In the genomic region with DNA sequence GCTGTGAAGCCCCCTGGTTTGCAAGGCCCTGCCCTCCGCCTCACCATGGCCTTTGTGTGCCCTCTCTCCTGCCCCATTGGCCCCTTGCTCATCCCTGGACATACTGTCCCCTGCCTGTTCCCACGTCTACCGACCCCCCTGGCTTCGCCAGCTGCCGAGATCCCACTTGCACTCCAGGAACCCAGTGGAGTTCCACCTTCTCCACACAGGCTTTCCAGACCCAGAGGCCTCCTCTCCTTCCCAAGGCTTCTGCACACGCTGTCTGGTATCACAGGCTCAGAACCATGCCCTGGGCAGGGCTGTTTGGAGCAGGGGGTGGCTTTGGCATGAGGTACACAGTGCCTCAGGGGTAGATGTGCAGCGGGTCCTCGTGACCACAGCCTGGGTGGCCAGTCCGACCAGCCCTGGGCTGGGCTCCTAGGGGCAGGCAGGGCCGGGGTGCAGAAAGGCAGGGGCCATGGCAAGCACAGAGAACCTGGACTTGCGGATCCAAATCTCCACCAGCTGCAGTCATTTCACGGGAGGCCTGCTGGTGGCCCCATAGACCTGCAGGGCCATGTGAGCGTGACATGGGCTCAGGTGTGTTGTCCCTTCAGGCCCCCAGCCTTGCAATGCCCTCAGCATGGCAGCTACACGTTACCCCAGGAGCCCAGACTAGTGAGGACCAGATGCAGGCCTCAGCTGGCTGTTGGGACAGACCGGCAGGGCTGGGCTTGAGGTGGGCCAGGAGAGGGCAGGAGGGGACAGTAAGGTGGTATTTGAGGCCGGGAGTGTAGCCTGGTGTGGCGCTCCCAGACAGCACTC, we compare ENCODE assay signal across 8 cellular contexts. TPM values are rescaled to one million over a fixed set of nuclear protein-coding genes. Genes with fewer than 3 reads are reported as not detected.
DNase-seq lines count a peak whose midpoint lies in the region; ATAC-seq, FAIRE-seq and TF ChIP-seq lines count a peak whose summit lies in the region.

No MANE protein-coding gene starts in this region.

- H3K36me3 Mint-ChIP-seq in endodermal cell (ENCODE audit: low read depth) = peaks cover 17% of the 10 kb centered on the region

- no peak overlapping the region; the same call in 1 of the 2 replicates for H3K18ac ChIP-seq in H1 (ENCODE audit: extremely low read depth, low read length)

- peak overlapping the region; percentile 81; the same call in 1 of the 2 replicates for H2BK15ac ChIP-seq in H1 (ENCODE audit: low read length)

- peak overlapping the region; percentile 24; the same call in 1 of the 2 replicates for H2AK5ac ChIP-seq in H1 (ENCODE audit: low read depth, low read length)

- no peak overlapping the region for H3K9ac ChIP-seq in SK-N-MC (ENCODE audit: insufficient read length)
- no peak overlapping the region for H3K9ac ChIP-seq in H1 (replicated peaks in 1 of 4; ENCODE audit: extremely low read depth in 1 of 4, low read depth in 3 of 4, low read length in 3 of 4)
- H3K9ac ChIP-seq in rectal smooth muscle tissue (ENCODE audit: low read length) = peak overlapping the region; percentile 34
- no peak overlapping the region for H3K9ac ChIP-seq in endodermal cell (ENCODE audit: extremely low read depth, low read length, poor library complexity, severe bottlenecking)

- H4K5ac ChIP-seq in H1 (ENCODE audit: insufficient read length, low read depth, low read length) = no peak overlapping the region

- no peaks in the 10 kb centered on the region; the same call in 1 of the 2 replicates for H3K23me2 ChIP-seq in H1 (ENCODE audit: low read depth, low read length)

- H3K79me1 ChIP-seq in H1 (ENCODE audit: low read depth, low read length) = peaks cover 20% of the 10 kb centered on the region

- no peak overlapping the region for H3K14ac ChIP-seq in H1 (ENCODE audit: insufficient read length)

- TF ChIP-seq CTCF in GM12864 (IDR thresholded peaks at IDR 0.05; ENCODE audit: low read depth, low read length, missing control alignments) (peak; percentile 22), H1 (IDR thresholded peaks at IDR 0.05; ENCODE audit: control extremely low read depth in 1 of 3, insufficient read depth in 1 of 3, low read depth in 1 of 3, low read length in 3 of 3) (0 out of 4 replicates have a peak, but pooled peaks of 1 of the 3 experiments have one; percentile 0), D721Med (IDR thresholded peaks at IDR 0.05; ENCODE audit: insufficient read depth, missing control alignments) (no peak), endodermal cell (conservative IDR thresholded peaks at IDR 0.05) (no peak)

- H3K27ac ChIP-seq in SK-N-MC = peak overlapping the region; percentile 98
- 0 out of 2 replicates have a peak overlapping the region, but pooled peaks have one; percentile 37 for H3K27ac ChIP-seq in H1 (ENCODE audit: low read depth, low read length)
- H3K27ac ChIP-seq in rectal smooth muscle tissue (ENCODE audit: low read depth, low read length) = no peak overlapping the region
- no peak overlapping the region for H3K27ac ChIP-seq in endodermal cell (ENCODE audit: low read depth, low read length)

- H4K91ac ChIP-seq in H1 (replicated peaks; ENCODE audit: insufficient read length, low read length) = peak overlapping the region; percentile 62

- H3K9me3 Mint-ChIP-seq in endodermal cell = no peaks in the 10 kb centered on the region

- H3K4me3 ChIP-seq in GM12864 (ENCODE audit: low read depth, low read length) = no peak overlapping the region
- no peak overlapping the region for H3K4me3 ChIP-seq in SK-N-MC
- no peak overlapping the region for H3K4me3 ChIP-seq in H1 (ENCODE audit: extremely low read depth in 1 of 4, insufficient read depth in 2 of 4, low read depth in 3 of 4, low read length in 4 of 4)
- H3K4me3 ChIP-seq in rectal smooth muscle tissue (ENCODE audit: low read length) = no peak overlapping the region
- H3K4me3 ChIP-seq in endodermal cell (ENCODE audit: low read length) = no peak overlapping the region

- CTCF ChIA-PET in H1 (lab: Charles Lee; ENCODE audit: partially characterized antibody) = interaction anchor here (0.6 to 2.9 kb wide), 5 partner anchors 13 to 39 kb away, joined by 3 to 23 read pairs (median 4); partner anchors contain the start of gene ANKRD13D

- no peak overlapping the region for H3K27ac Mint-ChIP-seq in endodermal cell

- no peak overlapping the region for H3K4me3 Mint-ChIP-seq in endodermal cell

- H4K8ac ChIP-seq in H1 (ENCODE audit: extremely low read depth, insufficient read depth, low read length) = no peak overlapping the region

- no peak overlapping the region; the same call in 1 of the 2 replicates for H2BK12ac ChIP-seq in H1 (ENCODE audit: low read depth, low read length)

- H3K27me3 Mint-ChIP-seq in endodermal cell (ENCODE audit: insufficient read depth) = no peaks in the 10 kb centered on the region

- H2BK20ac ChIP-seq in H1 (ENCODE audit: low read length) = peak overlapping the region; percentile 23; the same call in 1 of the 2 replicates

- no peak for TF ChIP-seq EP300 in H1 (IDR thresholded peaks at IDR 0.05; ENCODE audit: borderline replicate concordance in 1 of 2, low read depth in 2 of 2, low read length in 2 of 2)

- no peak overlapping the region; a peak in 1 of 4 replicates for H3K4me2 ChIP-seq in H1 (ENCODE audit: insufficient read depth in 1 of 2, low read depth in 2 of 2, low read length in 2 of 2)

- H3K4me1 ChIP-seq in H1 (replicated peaks in 1 of 4; ENCODE audit: control insufficient read depth in 3 of 4, insufficient read depth in 4 of 4, low read length in 3 of 4) (peaks cover 0 to 32% (median 22%) of the 10 kb centered on the region in 4 experiments; a peak in 6 of 7 replicates), rectal smooth muscle tissue (ENCODE audit: control insufficient read depth, insufficient read depth, low read length) (peaks cover 22% of the 10 kb centered on the region), endodermal cell (ENCODE audit: control insufficient read depth, insufficient read depth, low read length) (no peaks in the 10 kb centered on the region)

- no peak for DNase-seq in GM12864 (ENCODE audit: low read depth)
- DNase-seq in SK-N-MC (ENCODE audit: low read depth, low spot score) = no peak
- no peak for DNase-seq in H1 (ENCODE audit: low read depth in 1 of 2, low spot score in 2 of 2)
- DNase-seq in SIG-M5 (lab: John Stamatoyannopoulos, UW) = no peak
- DNase-seq in D721Med (ENCODE audit: insufficient read length, low spot score) = no peak
- DNase-seq in endodermal cell = no peak

- no peak overlapping the region for H3K23ac ChIP-seq in H1 (ENCODE audit: insufficient read length)

- FAIRE-seq in H1 (lab: Jason Lieb, UNC) = no peak
- FAIRE-seq in D721Med (lab: Jason Lieb, UNC) = no peak

- H3K4ac ChIP-seq in H1 (replicated peaks; ENCODE audit: insufficient read length, low read depth, low read length) = no peak overlapping the region

- H3K27me3 ChIP-seq in H1 (replicated peaks in 1 of 4; ENCODE audit: control insufficient read depth in 3 of 4, extremely low read depth in 1 of 4, insufficient read depth in 3 of 4, low read length in 3 of 4) (no peaks in the 10 kb centered on the region), rectal smooth muscle tissue (ENCODE audit: control insufficient read depth, insufficient read depth, low read length) (no peaks in the 10 kb centered on the region), endodermal cell (ENCODE audit: control insufficient read depth, insufficient read depth, low read length, poor library complexity, severe bottlenecking) (no peaks in the 10 kb centered on the region)

- H4K20me1 ChIP-seq in H1 (replicated peaks in 1 of 2; ENCODE audit: control insufficient read depth in 1 of 2, insufficient read depth in 2 of 2, low read length in 2 of 2) = peaks cover 6 to 19% of the 10 kb centered on the region in 2 experiments

- no peak overlapping the region for H2BK120ac ChIP-seq in H1 (replicated peaks; ENCODE audit: low read depth, low read length)

- peak; percentile 11 to 20; a peak in 2 of 4 replicates for TF ChIP-seq RAD21 in H1 (IDR thresholded peaks at IDR 0.05 in 1 of 2, conservative IDR thresholded peaks at IDR 0.05 in 1 of 2; ENCODE audit: low read depth in 2 of 2, low read length in 2 of 2)

- no peak overlapping the region for H2AFZ ChIP-seq in H1 (ENCODE audit: low read length)

- POLR2A ChIA-PET in H1 (lab: Charles Lee; ENCODE audit: partially characterized antibody) = interaction anchor here (0.8 to 1.3 kb wide), 2 partner anchors 9 to 31 kb away, joined by 4 read pairs; partner anchors contain the start of gene GRK2

- H3K56ac ChIP-seq in H1 (replicated peaks; ENCODE audit: insufficient read length, low read depth, low read length) = no peak overlapping the region

- H3K36me3 ChIP-seq in SK-N-MC (ENCODE audit: insufficient read depth, low read length) (peaks cover 24% of the 10 kb centered on the region), H1 (ENCODE audit: control insufficient read depth in 2 of 4, insufficient read depth in 4 of 4, low read length in 3 of 4) (peaks cover 7 to 16% (median 14%) of the 10 kb centered on the region in 4 experiments; a peak in 6 of 8 replicates), rectal smooth muscle tissue (ENCODE audit: control insufficient read depth, insufficient read depth, low read length) (peaks cover 15% of the 10 kb centered on the region), endodermal cell (ENCODE audit: control insufficient read depth, insufficient read depth, low read length) (peaks cover 17% of the 10 kb centered on the region)

- WGBS in H1 (ENCODE audit: extremely low coverage in 1 of 2, insufficient coverage in 1 of 2, insufficient read length in 1 of 2, insufficient replicate concordance in 2 of 2, low coverage in 1 of 2, low lambda C conversion rate in 2 of 2, missing lambda C conversion rate in 1 of 2), 2 experiments = 93% methylated on average over 17 of the region's 17 CpGs; no CpG with 5 or more reads in 1 of the 2 experiments
- 92% methylated on average over 8 to 17 of the region's 17 CpGs for WGBS in endodermal cell (ENCODE audit: insufficient coverage in 1 of 2, insufficient read length in 1 of 2), 2 experiments

- peak overlapping the region; percentile 66; the same call in 1 of the 2 replicates for H2BK5ac ChIP-seq in H1 (ENCODE audit: low read depth, low read length)

- H3K4me1 Mint-ChIP-seq in endodermal cell = peaks cover 9% of the 10 kb centered on the region

- no peak for TF ChIP-seq POLR2A in H1 (IDR thresholded peaks at IDR 0.05; ENCODE audit: control extremely low read depth in 1 of 2, low read depth in 2 of 2, low read length in 2 of 2)

- H3K9me3 ChIP-seq in SK-N-MC (ENCODE audit: low read depth, low read length) (no peaks in the 10 kb centered on the region), H1 (ENCODE audit: insufficient read depth in 2 of 2, low read depth in 1 of 2, low read length in 1 of 2) (no peaks in the 10 kb centered on the region), endodermal cell (ENCODE audit: control insufficient read depth, low read length) (no peaks in the 10 kb centered on the region)

- ATAC-seq in activated CD4-positive, CD25-positive, alpha-beta regulatory T cell treated with anti-CD3 and anti-CD28 coated beads, Interleukin-2, amount 50 U/mL, for 24 hours = no peak

- peaks cover 0 to 47% of the 10 kb centered on the region in 2 experiments; a peak in 3 of 4 replicates for H3K79me2 ChIP-seq in H1 (ENCODE audit: control insufficient read depth in 1 of 2, insufficient read depth in 2 of 2, low read length in 2 of 2)

RNA-seq across cellular contexts. Expression of gene GRK2, which starts 9.5 kb away (rescaled TPM):
- total RNA-seq in H1 (2021; fragmentation: NEBNext Ultra II Directional; extraction: Animal tissue kit (Norgen Biotek cat#: 25700)) = 47.3 and 51.4 TPM in 2 replicates
- 49.7 and 67.8 TPM in 2 replicates for polyA plus RNA-seq in H1 (2011; rRNA removed)
- polyA plus RNA-seq in H1 (2011; cell fraction: cytosol; rRNA removed) = 45.7 TPM
- polyA plus RNA-seq in H1 (2011; cell fraction: nucleus; rRNA removed) = 154 TPM
- polyA plus RNA-seq in H1 (2012, experiment 1 of 2) = 40.2 to 61.0 TPM (median 51.5 TPM) in 4 replicates
- polyA plus RNA-seq in H1 (2012, experiment 2 of 2) = 42.4 TPM
- 24.9 TPM for polyA plus RNA-seq in H1 (2013, experiment 1 of 2)
- 26.2 TPM for polyA plus RNA-seq in H1 (2013, experiment 2 of 2)
- polyA minus RNA-seq in H1 (2011; rRNA and poly(A)+ RNA removed) = 27.8 and 44.3 TPM in 2 replicates
- 37.5 TPM for polyA minus RNA-seq in H1 (2011; cell fraction: cytosol; rRNA and poly(A)+ RNA removed)
- polyA minus RNA-seq in H1 (2011; cell fraction: nucleus; rRNA and poly(A)+ RNA removed) = 57.3 TPM
- 10 to 100 TPM; 58.0 to 61.7 TPM for total RNA-seq in endodermal cell
- 43.5 TPM for polyA plus RNA-seq in endodermal cell (2013, experiment 1 of 2)
- 39.5 TPM for polyA plus RNA-seq in endodermal cell (2013, experiment 2 of 2)

RNA-seq across cellular contexts. Expression of gene ANKRD13D, which starts 13.3 kb away (rescaled TPM):
- total RNA-seq in H1 (2021; fragmentation: NEBNext Ultra II Directional; extraction: Animal tissue kit (Norgen Biotek cat#: 25700)) = 24.9 and 29.2 TPM in 2 replicates
- polyA plus RNA-seq in H1 (2011; rRNA removed) = 26.5 and 35.5 TPM in 2 replicates
- polyA plus RNA-seq in H1 (2011; cell fraction: cytosol; rRNA removed) = 30.2 TPM
- polyA plus RNA-seq in H1 (2011; cell fraction: nucleus; rRNA removed) = 98.7 TPM
- polyA plus RNA-seq in H1 (2012, experiment 1 of 2) = 21.2 to 24.2 TPM (median 22.8 TPM) in 4 replicates
- polyA plus RNA-seq in H1 (2012, experiment 2 of 2) = 16.4 TPM
- polyA plus RNA-seq in H1 (2013, experiment 1 of 2) = 18.6 TPM
- polyA plus RNA-seq in H1 (2013, experiment 2 of 2) = 19.3 TPM
- polyA minus RNA-seq in H1 (2011; rRNA and poly(A)+ RNA removed) = 10.0 and 14.3 TPM in 2 replicates
- 10.9 TPM for polyA minus RNA-seq in H1 (2011; cell fraction: cytosol; rRNA and poly(A)+ RNA removed)
- polyA minus RNA-seq in H1 (2011; cell fraction: nucleus; rRNA and poly(A)+ RNA removed) = 36.1 TPM
- 10 to 100 TPM; 56.6 to 58.6 TPM for total RNA-seq in endodermal cell
- polyA plus RNA-seq in endodermal cell (2013, experiment 1 of 2) = 30.0 TPM
- polyA plus RNA-seq in endodermal cell (2013, experiment 2 of 2) = 27.5 TPM

RNA-seq across cellular contexts. Expression of gene SSH3, which starts 27.5 kb away (rescaled TPM):
- 19.8 and 23.6 TPM in 2 replicates for total RNA-seq in H1 (2021; fragmentation: NEBNext Ultra II Directional; extraction: Animal tissue kit (Norgen Biotek cat#: 25700))
- 16.9 and 23.6 TPM in 2 replicates for polyA plus RNA-seq in H1 (2011; rRNA removed)
- 19.8 TPM for polyA plus RNA-seq in H1 (2011; cell fraction: cytosol; rRNA removed)
- polyA plus RNA-seq in H1 (2011; cell fraction: nucleus; rRNA removed) = 80.6 TPM
- 23.8 to 38.6 TPM (median 31.8 TPM) in 4 replicates for polyA plus RNA-seq in H1 (2012, experiment 1 of 2)
- 16.9 TPM for polyA plus RNA-seq in H1 (2012, experiment 2 of 2)
- polyA plus RNA-seq in H1 (2013, experiment 1 of 2) = 49.3 TPM
- 53.9 TPM for polyA plus RNA-seq in H1 (2013, experiment 2 of 2)
- 6.9 and 9.6 TPM in 2 replicates for polyA minus RNA-seq in H1 (2011; rRNA and poly(A)+ RNA removed)
- polyA minus RNA-seq in H1 (2011; cell fraction: cytosol; rRNA and poly(A)+ RNA removed) = 12.3 TPM
- polyA minus RNA-seq in H1 (2011; cell fraction: nucleus; rRNA and poly(A)+ RNA removed) = 14.5 TPM
- 10 to 100 TPM; 39.1 to 44.4 TPM for total RNA-seq in endodermal cell
- polyA plus RNA-seq in endodermal cell (2013, experiment 1 of 2) = 22.0 TPM
- 16.0 TPM for polyA plus RNA-seq in endodermal cell (2013, experiment 2 of 2)

Comparison
In these comparisons a context has a peak if more than half of its experiments do, and no peak if none do; other contexts are left out.
1. H3K27ac ChIP-seq: peak in SK-N-MC (single experiment) and H1 (single experiment); none in rectal smooth muscle tissue (single experiment) and endodermal cell (single experiment).